ENCODE assay signal across 26 cellular contexts in the genomic region with DNA sequence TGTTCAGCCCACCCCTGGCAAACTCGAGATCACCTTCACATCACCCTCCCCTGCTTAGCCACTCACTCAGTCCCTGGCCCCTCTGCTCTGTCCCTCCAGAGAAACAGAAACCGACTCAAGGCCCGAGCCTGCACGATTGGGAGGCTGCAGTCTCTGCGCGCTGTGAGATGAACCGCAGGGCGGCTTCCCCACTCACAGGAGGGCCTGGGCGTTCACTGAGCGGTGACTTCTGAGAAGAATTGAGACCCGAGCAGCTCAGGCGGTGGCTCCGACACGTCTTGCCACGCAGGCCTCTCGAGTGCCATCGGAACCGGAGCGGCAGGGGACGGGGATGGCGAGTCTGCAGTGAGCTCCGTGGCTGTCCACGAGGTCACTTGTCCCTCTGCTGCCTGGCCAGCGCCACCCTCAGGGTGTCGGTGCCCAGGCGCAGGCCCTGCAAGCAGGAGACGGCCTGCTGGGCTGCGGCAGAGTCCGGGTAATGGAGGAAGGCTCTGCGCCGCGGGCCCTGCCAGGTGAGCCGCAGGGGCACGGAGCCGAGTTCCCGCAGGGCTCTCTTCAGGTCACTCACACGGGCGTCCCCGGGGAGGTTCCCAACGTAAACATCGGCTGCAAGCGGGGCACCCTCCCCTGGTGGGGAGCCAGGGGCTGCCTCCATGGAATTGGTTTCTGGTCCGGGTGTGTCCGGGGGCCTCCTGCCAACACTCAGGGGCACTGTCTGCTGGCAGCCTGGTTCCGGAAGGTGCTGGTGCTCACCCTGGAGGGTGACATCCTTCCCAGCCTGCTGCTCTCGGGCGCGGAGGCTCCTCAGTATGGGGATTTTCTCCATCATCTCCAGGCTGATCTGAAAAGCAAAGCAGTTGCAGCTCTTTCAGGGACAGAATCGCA. TPM values are rescaled to one million over a fixed set of nuclear protein-coding genes. Genes with fewer than 3 reads are reported as not detected.
DNase-seq lines count a peak whose midpoint lies in the region; ATAC-seq and TF ChIP-seq lines count a peak whose summit lies in the region.
"Had no signal": no experiment of that assay in that cellular context is flagged by ENCODE, and none has a peak within 500 bp of the region (broad histone marks: within the 10 kb centered on the region; RNA-seq: fewer than 3 reads in every experiment).

No MANE protein-coding gene starts in this region.

- no peaks in the 10 kb centered on the region for H3F3A ChIP-seq in neural progenitor cell (ENCODE audit: low read depth)

- ATAC-seq in left ventricle myocardium superior (no peak), heart left ventricle (no peak), aorta (ENCODE audit: low FRiP score) (peak; percentile 34), GM21515 (IDR thresholded peaks at IDR 0.05; ENCODE audit: unreplicated experiment) (no peak)
- ATAC-seq: left colon had no signal

- no peak overlapping the region for H2AFZ ChIP-seq in neural progenitor cell (replicated peaks)
- H2AFZ ChIP-seq: GM23248, PC-9 had no signal

- no peak overlapping the region for H3K9ac ChIP-seq in neural progenitor cell
- H3K9ac ChIP-seq: GM23248 had no signal

- H3K27me3 Mint-ChIP-seq in neural progenitor cell (ENCODE audit: insufficient read depth, low read depth): peaks cover 5% of the 10 kb centered on the region
- H3K27me3 Mint-ChIP-seq: activated CD4-positive, alpha-beta memory T cell treated with anti-CD3 and anti-CD28 coated beads, Interleukin-2, amount 10 ng/mL, durations not matched to agents 7 days and 5 days; activated naive CD4-positive, alpha-beta T cell treated with anti-CD3 and anti-CD28 coated beads, Interleukin-2, amount 10 ng/mL, durations not matched to agents 7 days and 5 days; CD4-positive, alpha-beta memory T cell; dendritic cell treated with granulocyte-macrophage colony-stimulating factor and Interleukin-4, amounts not matched to agents 40 ng/mL and 50 ng/mL, for 4 days had no signal

- H3K4me1 ChIP-seq in heart left ventricle (peaks cover 0 to 10% (median 0%) of the 10 kb centered on the region in 12 donors), esophagus squamous epithelium (peaks cover 0 to 16% (median 0%) of the 10 kb centered on the region in 3 donors), aorta (ENCODE audit: control insufficient read depth in 1 of 2, insufficient read depth in 2 of 2, low read length in 2 of 2) (no peaks in the 10 kb centered on the region), neural progenitor cell (no peaks in the 10 kb centered on the region)
- H3K4me1 ChIP-seq: prostate gland had no signal

- no peaks in the 10 kb centered on the region for H3K9me3 ChIP-seq in heart left ventricle
- no peaks in the 10 kb centered on the region for H3K9me3 ChIP-seq in esophagus squamous epithelium
- H3K9me3 ChIP-seq in aorta (ENCODE audit: control insufficient read depth, low read length): no peaks in the 10 kb centered on the region
- no peaks in the 10 kb centered on the region for H3K9me3 ChIP-seq in neural progenitor cell (ENCODE audit: low read depth)
- H3K9me3 ChIP-seq: neutrophil, prostate gland had no signal

- H3K4me2 ChIP-seq in neural progenitor cell: no peak overlapping the region
- H3K4me2 ChIP-seq: PC-9 had no signal

- H3K4me3 Mint-ChIP-seq in neural progenitor cell: no peak overlapping the region
- H3K4me3 Mint-ChIP-seq: activated CD4-positive, alpha-beta memory T cell treated with anti-CD3 and anti-CD28 coated beads, Interleukin-2, amount 10 ng/mL, durations not matched to agents 7 days and 5 days; activated naive CD4-positive, alpha-beta T cell treated with anti-CD3 and anti-CD28 coated beads, Interleukin-2, amount 10 ng/mL, durations not matched to agents 7 days and 5 days; CD4-positive, alpha-beta memory T cell; dendritic cell treated with granulocyte-macrophage colony-stimulating factor and Interleukin-4, amounts not matched to agents 40 ng/mL and 50 ng/mL, for 4 days had no signal

- peaks cover 12% of the 10 kb centered on the region for H3K4me1 Mint-ChIP-seq in neural progenitor cell
- H3K4me1 Mint-ChIP-seq: activated CD4-positive, alpha-beta memory T cell treated with anti-CD3 and anti-CD28 coated beads, Interleukin-2, amount 10 ng/mL, durations not matched to agents 7 days and 5 days; activated naive CD4-positive, alpha-beta T cell treated with anti-CD3 and anti-CD28 coated beads, Interleukin-2, amount 10 ng/mL, durations not matched to agents 7 days and 5 days; CD4-positive, alpha-beta memory T cell had no signal

- H3K79me2 ChIP-seq in neural progenitor cell (ENCODE audit: low read depth): no peaks in the 10 kb centered on the region

- H3K36me3 ChIP-seq in heart left ventricle (peaks cover 0 to 43% (median 27%) of the 10 kb centered on the region in 9 donors), esophagus squamous epithelium (peaks cover 0 to 53% (median 0%) of the 10 kb centered on the region in 3 donors), aorta (ENCODE audit: control insufficient read depth in 1 of 2, insufficient read depth in 2 of 2, low read length in 1 of 2) (no peaks in the 10 kb centered on the region), neural progenitor cell (no peaks in the 10 kb centered on the region)
- H3K36me3 ChIP-seq: prostate gland had no signal

- H3K36me3 Mint-ChIP-seq in neural progenitor cell: no peaks in the 10 kb centered on the region
- H3K36me3 Mint-ChIP-seq: activated naive CD4-positive, alpha-beta T cell treated with anti-CD3 and anti-CD28 coated beads, Interleukin-2, amount 10 ng/mL, durations not matched to agents 7 days and 5 days had no signal

- H4K20me1 ChIP-seq in neural progenitor cell (ENCODE audit: low read depth): peaks cover 3% of the 10 kb centered on the region

- H3K27ac Mint-ChIP-seq in neural progenitor cell: no peak overlapping the region
- H3K27ac Mint-ChIP-seq: activated CD4-positive, alpha-beta memory T cell treated with anti-CD3 and anti-CD28 coated beads, Interleukin-2, amount 10 ng/mL, durations not matched to agents 7 days and 5 days; activated naive CD4-positive, alpha-beta T cell treated with anti-CD3 and anti-CD28 coated beads, Interleukin-2, amount 10 ng/mL, durations not matched to agents 7 days and 5 days; CD4-positive, alpha-beta memory T cell; dendritic cell treated with granulocyte-macrophage colony-stimulating factor and Interleukin-4, amounts not matched to agents 40 ng/mL and 50 ng/mL, for 4 days had no signal

- H3K27me3 ChIP-seq in heart left ventricle (no peaks in the 10 kb centered on the region), esophagus squamous epithelium (no peaks in the 10 kb centered on the region), aorta (ENCODE audit: control insufficient read depth in 1 of 2, insufficient read depth in 2 of 2, low read length in 1 of 2) (no peaks in the 10 kb centered on the region), neural progenitor cell (no peaks in the 10 kb centered on the region)
- H3K27me3 ChIP-seq: neutrophil had no signal

- peak; percentile 32 for DNase-seq in left ventricle myocardium superior
- DNase-seq in heart left ventricle: no peak
- no peak for DNase-seq in esophagus squamous epithelium (lab: John Stamatoyannopoulos, UW)
- DNase-seq in posterior vena cava (ENCODE audit: low spot score): peak; percentile 81
- DNase-seq in aorta: peak in 1 of 2 donors; percentile 74
- no peak for DNase-seq in NCI-H128 (lab: John Stamatoyannopoulos, UW; ENCODE audit: unreplicated experiment)
- DNase-seq in neural progenitor cell (ENCODE audit: low spot score): no peak
- DNase-seq: activated CD4-positive, alpha-beta memory T cell treated with anti-CD3 and anti-CD28 coated beads, Interleukin-2, amount 10 ng/mL, durations not matched to agents 7 days and 5 days; activated CD4-positive, CD25-positive, alpha-beta regulatory T cell treated with anti-CD3 and anti-CD28 coated beads, Interleukin-2, amount 50 U/mL, for 72 hours; activated CD8-positive, alpha-beta memory T cell treated with anti-CD3 and anti-CD28 coated beads, Interleukin-2, amount 50 U/mL, for 48 hours; activated naive CD4-positive, alpha-beta T cell treated with anti-CD3 and anti-CD28 coated beads, Interleukin-2, amount 10 ng/mL, durations not matched to agents 7 days and 5 days; CD4-positive, alpha-beta memory T cell; GM23248; Kasumi-1; NCI-H1417 treated with DMSO at 0.1 percent for 48 hours; NCI-H2029 treated with DMSO at 0.1 percent for 48 hours; NCI-H526 treated with DMSO at 0.1 percent for 48 hours; PC-9; stimulated activated CD4-positive, alpha-beta T cell treated with anti-CD3 and anti-CD28 coated beads, Interleukin-4, amount 100 ng/mL, for 1 hour had no signal

- TF ChIP-seq CTCF in heart left ventricle (IDR thresholded peaks at IDR 0.05) (no peak), esophagus squamous epithelium (IDR thresholded peaks at IDR 0.05) (no peak), neural progenitor cell (IDR thresholded peaks at IDR 0.05) (no peak)

- intact Hi-C loops in left ventricle myocardium superior (cut with micrococcal nuclease): no loop called here
- intact Hi-C loops in heart left ventricle (cut with DNase I): no loop called here
- intact Hi-C loops in esophagus squamous epithelium (cut with DNase I): no loop called here
- intact Hi-C loops in posterior vena cava (cut with DNase I): loop anchor here in 1 of 2 donors (5.0 kb wide), 1 partner anchor 1700 kb away; no protein-coding TSS in a partner anchor
- intact Hi-C loops in aorta (cut with DNase I): no loop called here

- WGBS in heart left ventricle, 4 donors: 91 to 93% (median 92%) methylated on average over 29 to 49 of the region's 49 CpGs
- WGBS in esophagus squamous epithelium, 2 donors: 60 to 97% methylated on average over 1 to 5 of the region's 49 CpGs
- WGBS in aorta, 2 donors: 93 to 94% methylated on average over 48 to 49 of the region's 49 CpGs

- H3K27ac ChIP-seq in heart left ventricle (peak overlapping the region in 3 of 12 donors; percentile 14 to 57 (median 32)), esophagus squamous epithelium (peak overlapping the region; percentile 42 to 75 (median 64)), aorta (ENCODE audit: low read depth in 1 of 2, low read length in 2 of 2) (no peak overlapping the region), neural progenitor cell (no peak overlapping the region)
- H3K27ac ChIP-seq: GM23248, neutrophil, PC-9 had no signal

- no peaks in the 10 kb centered on the region for H3K9me3 Mint-ChIP-seq in neural progenitor cell
- H3K9me3 Mint-ChIP-seq: activated CD4-positive, alpha-beta memory T cell treated with anti-CD3 and anti-CD28 coated beads, Interleukin-2, amount 10 ng/mL, durations not matched to agents 7 days and 5 days; activated naive CD4-positive, alpha-beta T cell treated with anti-CD3 and anti-CD28 coated beads, Interleukin-2, amount 10 ng/mL, durations not matched to agents 7 days and 5 days; dendritic cell treated with granulocyte-macrophage colony-stimulating factor and Interleukin-4, amounts not matched to agents 40 ng/mL and 50 ng/mL, for 4 days had no signal

- TF ChIP-seq POLR2A in heart left ventricle (IDR thresholded peaks at IDR 0.05) (no peak), esophagus squamous epithelium (IDR thresholded peaks at IDR 0.05) (no peak)

- no peak overlapping the region for H3K4me3 ChIP-seq in heart left ventricle
- H3K4me3 ChIP-seq in esophagus squamous epithelium: no peak overlapping the region
- no peak overlapping the region for H3K4me3 ChIP-seq in aorta (ENCODE audit: low read length in 2 of 2)
- H3K4me3 ChIP-seq in neural progenitor cell: no peak overlapping the region
- H3K4me3 ChIP-seq: GM23248, PC-9, prostate gland had no signal

RNA-seq across cellular contexts. Expression of a gene that starts 21.6 kb away (rescaled TPM):
- 0.25 TPM for total RNA-seq in left ventricle myocardium superior
- under 1 TPM in 6 of 9 donors, not detected in 3; 0.14 to 0.48 (median 0.21) TPM for total RNA-seq in heart left ventricle
- under 1 TPM; 0.04 to 0.15 TPM for polyA plus RNA-seq in heart left ventricle
- total RNA-seq in esophagus squamous epithelium: 1 to 10 TPM in 3 of 4 donors, under 1 TPM in 1; 0.76 to 8.6 (median 3.0) TPM
- 1 to 10 TPM; 2.5 to 4.3 TPM for total RNA-seq in posterior vena cava
- total RNA-seq in aorta: 1 to 10 TPM in 1 of 2 donors, under 1 TPM in 1; 0.88 to 1.8 TPM
- under 1 TPM; 0.10 to 0.13 TPM for polyA plus RNA-seq in aorta
- not detected in 2 replicates for total RNA-seq in neural progenitor cell (ENCODE audit: low replicate concordance)
- total RNA-seq: activated CD4-positive, alpha-beta memory T cell treated with anti-CD3 and anti-CD28 coated beads, Interleukin-2, amount 10 ng/mL, durations not matched to agents 7 days and 5 days; CD4-positive, alpha-beta memory T cell; PC-9; T-helper 2 cell treated with Interferon-gamma antibody and Interleukin-4, amounts not matched to agents 100 ng/mL and 5 ng/mL, for 36 hours had no signal
- polyA plus RNA-seq: CD4-positive, alpha-beta memory T cell had no signal

RNA-seq across cellular contexts. Expression of a gene that starts 23.2 kb away (rescaled TPM):
- total RNA-seq in left ventricle myocardium superior (12.6 TPM), heart left ventricle (10 to 100 TPM in 6 of 9 donors, 1 to 10 TPM in 3; 3.9 to 17.0 (median 11.6) TPM), esophagus squamous epithelium (10 to 100 TPM; 10.7 to 17.7 (median 14.8) TPM), posterior vena cava (10 to 100 TPM; 11.8 to 14.1 TPM), aorta (10 to 100 TPM; 14.0 to 23.1 TPM), neural progenitor cell (ENCODE audit: low replicate concordance) (17.4 and 34.6 TPM in 2 replicates)
- polyA plus RNA-seq in heart left ventricle (1 to 10 TPM; 5.6 to 6.8 TPM), aorta (10 to 100 TPM in 1 of 2 donors, 1 to 10 TPM in 1; 2.3 to 13.2 TPM)

RNA-seq across cellular contexts. Expression of a gene that starts 34.7 kb away (rescaled TPM):
- 1.9 TPM for total RNA-seq in left ventricle myocardium superior
- 1 to 10 TPM; 1.1 to 3.3 (median 1.7) TPM for total RNA-seq in heart left ventricle
- 1 to 10 TPM in 1 of 2 donors, under 1 TPM in 1; 0.76 to 1.0 TPM for polyA plus RNA-seq in heart left ventricle
- total RNA-seq in esophagus squamous epithelium: under 1 TPM; 0.09 to 0.57 (median 0.40) TPM
- 10 to 100 TPM; 11.9 to 12.2 TPM for total RNA-seq in posterior vena cava
- total RNA-seq in aorta: 10 to 100 TPM; 29.0 to 45.4 TPM
- polyA plus RNA-seq in aorta: 10 to 100 TPM in 1 of 2 donors, 1 to 10 TPM in 1; 8.6 to 22.8 TPM
- not detected in 2 replicates for total RNA-seq in neural progenitor cell (ENCODE audit: low replicate concordance)
- total RNA-seq: activated CD4-positive, alpha-beta memory T cell treated with anti-CD3 and anti-CD28 coated beads, Interleukin-2, amount 10 ng/mL, durations not matched to agents 7 days and 5 days; CD4-positive, alpha-beta memory T cell; PC-9; T-helper 2 cell treated with Interferon-gamma antibody and Interleukin-4, amounts not matched to agents 100 ng/mL and 5 ng/mL, for 36 hours had no signal
- polyA plus RNA-seq: CD4-positive, alpha-beta memory T cell had no signal

RNA-seq across cellular contexts. Expression of a gene that starts 46.5 kb away (rescaled TPM):
- total RNA-seq in left ventricle myocardium superior (0.32 TPM), heart left ventricle (1 to 10 TPM in 3 of 9 donors, under 1 TPM in 6; 0.44 to 1.4 (median 0.72) TPM), esophagus squamous epithelium (1 to 10 TPM in 1 of 4 donors, under 1 TPM in 2, not detected in 1; 0.13 to 1.6 (median 0.57) TPM), posterior vena cava (1 to 10 TPM; 7.5 to 8.9 TPM), aorta (10 to 100 TPM; 23.8 to 34.4 TPM), neural progenitor cell (ENCODE audit: low replicate concordance) (0.07 and 0.31 TPM in 2 replicates)
- polyA plus RNA-seq in heart left ventricle (under 1 TPM; 0.57 to 0.69 TPM), aorta (10 to 100 TPM in 1 of 2 donors, 1 to 10 TPM in 1; 4.3 to 11.9 TPM)
- total RNA-seq: activated CD4-positive, alpha-beta memory T cell treated with anti-CD3 and anti-CD28 coated beads, Interleukin-2, amount 10 ng/mL, durations not matched to agents 7 days and 5 days; CD4-positive, alpha-beta memory T cell; PC-9; subcutaneous adipose tissue; T-helper 2 cell treated with Interferon-gamma antibody and Interleukin-4, amounts not matched to agents 100 ng/mL and 5 ng/mL, for 36 hours had no signal
- polyA plus RNA-seq: CD4-positive, alpha-beta memory T cell had no signal

Comparison
In these comparisons a context has a peak if more than half of its experiments do, and no peak if none do; other contexts are left out.
1. DNase-seq: peak in left ventricle myocardium superior (single experiment) and posterior vena cava (single experiment); none in heart left ventricle (0 of 5), esophagus squamous epithelium (single experiment), NCI-H128 (single experiment) and neural progenitor cell (single experiment).
2. H3K27ac ChIP-seq: peak in esophagus squamous epithelium (4 of 4); none in aorta (0 of 2) and neural progenitor cell (single experiment).